Comparison of ENCODE assay signal across 24 cellular contexts in genomic region chr3:32037932-32038271, GRCh38. TPM values are rescaled to one million over a fixed set of nuclear protein-coding genes. Genes with fewer than 3 reads are reported as not detected.
DNase-seq lines count a peak whose midpoint lies in the region; ATAC-seq and TF ChIP-seq lines count a peak whose summit lies in the region.
"Had no signal": no experiment of that assay in that cellular context is flagged by ENCODE, and none has a peak within 500 bp of the region (broad histone marks: within the 10 kb centered on the region; RNA-seq: fewer than 3 reads in every experiment).

No MANE protein-coding gene starts in this region.

- ATAC-seq in stimulated activated naive CD8-positive, alpha-beta T cell treated with anti-CD3 and anti-CD28 coated beads, Interleukin-15, amount 100 ng/mL, for 72 hours = no peak
- no peak for ATAC-seq in GM19328 (IDR thresholded peaks at IDR 0.05; ENCODE audit: unreplicated experiment)
- ATAC-seq: stimulated activated effector memory CD8-positive, alpha-beta T cell treated with anti-CD3 and anti-CD28 coated beads, Interleukin-12 subunit alpha, Interleukin-12 subunit beta, amount 100 ng/mL, for 72 hours had no signal

- no peak overlapping the region for H3K4me3 Mint-ChIP-seq in nephron progenitor cell
- H3K4me3 Mint-ChIP-seq in stimulated activated naive CD8-positive, alpha-beta T cell treated with anti-CD3 and anti-CD28 coated beads, Interleukin-15, amount 100 ng/mL, for 72 hours = no peak overlapping the region
- H3K4me3 Mint-ChIP-seq: activated CD4-positive, alpha-beta T cell treated with anti-CD3 and anti-CD28 coated beads, Interleukin-2, amount 10 ng/mL, durations not matched to agents 24 days and 14 days; activated T-cell treated with anti-CD3 and anti-CD28 coated beads, Interleukin-2, amount 50 U/mL, for 24 hours; CD14-positive monocyte; IgD-negative memory B cell; stimulated activated effector memory CD8-positive, alpha-beta T cell treated with anti-CD3 and anti-CD28 coated beads, Interleukin-12 subunit alpha, Interleukin-12 subunit beta, amount 100 ng/mL, for 72 hours had no signal

- peaks cover 19 to 25% (median 25%) of the 10 kb centered on the region in 3 donors for H3K4me1 ChIP-seq in skeletal muscle tissue (ENCODE audit: control insufficient read depth in 3 of 3, insufficient read depth in 3 of 3, low read length in 3 of 3)
- H3K4me1 ChIP-seq: upper lobe of right lung had no signal

- peaks cover 18% of the 10 kb centered on the region for H3K9me3 Mint-ChIP-seq in nephron progenitor cell
- peaks cover 15 to 21% of the 10 kb centered on the region in 2 donors for H3K9me3 Mint-ChIP-seq in stimulated activated naive CD8-positive, alpha-beta T cell treated with anti-CD3 and anti-CD28 coated beads, Interleukin-15, amount 100 ng/mL, for 72 hours

- H3K36me3 Mint-ChIP-seq in nephron progenitor cell (ENCODE audit: low read depth) = peaks cover 10% of the 10 kb centered on the region
- H3K36me3 Mint-ChIP-seq: CD14-positive monocyte; stimulated activated effector memory CD8-positive, alpha-beta T cell treated with anti-CD3 and anti-CD28 coated beads, Interleukin-12 subunit alpha, Interleukin-12 subunit beta, amount 100 ng/mL, for 72 hours had no signal

- H3K9me3 ChIP-seq in skeletal muscle tissue (ENCODE audit: control insufficient read depth in 3 of 3, low read length in 3 of 3) = no peaks in the 10 kb centered on the region

- H3K36me3 ChIP-seq in skeletal muscle tissue (ENCODE audit: control insufficient read depth in 3 of 3, insufficient read depth in 3 of 3, low read length in 3 of 3) = no peaks in the 10 kb centered on the region
- H3K36me3 ChIP-seq: upper lobe of right lung had no signal

- H3K4me3 ChIP-seq in skeletal muscle tissue (ENCODE audit: low read length in 3 of 3) = no peak overlapping the region
- H3K4me3 ChIP-seq: upper lobe of right lung had no signal

- peak overlapping the region; percentile 98 for H3K27ac Mint-ChIP-seq in nephron progenitor cell
- H3K27ac Mint-ChIP-seq in stimulated activated naive CD8-positive, alpha-beta T cell treated with anti-CD3 and anti-CD28 coated beads, Interleukin-15, amount 100 ng/mL, for 72 hours = no peak overlapping the region
- H3K27ac Mint-ChIP-seq: activated CD4-positive, alpha-beta T cell treated with anti-CD3 and anti-CD28 coated beads, Interleukin-2, amount 10 ng/mL, durations not matched to agents 24 days and 14 days; activated T-cell treated with anti-CD3 and anti-CD28 coated beads, Interleukin-2, amount 50 U/mL, for 24 hours; CD14-positive monocyte; IgD-negative memory B cell; stimulated activated effector memory CD8-positive, alpha-beta T cell treated with anti-CD3 and anti-CD28 coated beads, Interleukin-12 subunit alpha, Interleukin-12 subunit beta, amount 100 ng/mL, for 72 hours had no signal

- peaks cover 10% of the 10 kb centered on the region for H3K27me3 Mint-ChIP-seq in nephron progenitor cell (ENCODE audit: low read depth, poor library complexity)
- peaks cover 10% of the 10 kb centered on the region for H3K27me3 Mint-ChIP-seq in stimulated activated naive CD8-positive, alpha-beta T cell treated with anti-CD3 and anti-CD28 coated beads, Interleukin-15, amount 100 ng/mL, for 72 hours
- H3K27me3 Mint-ChIP-seq: IgD-negative memory B cell had no signal

- H3K27ac ChIP-seq in epithelial cell of prostate = peak overlapping the region; percentile 15
- H3K27ac ChIP-seq in skeletal muscle tissue (ENCODE audit: low read depth, low read length) = peak overlapping the region; percentile 38
- H3K27ac ChIP-seq: upper lobe of right lung had no signal

- H3K27me3 ChIP-seq in skeletal muscle tissue (ENCODE audit: control insufficient read depth in 3 of 3, insufficient read depth in 3 of 3, low read length in 3 of 3) = no peaks in the 10 kb centered on the region
- H3K27me3 ChIP-seq: upper lobe of right lung had no signal

- DNase-seq in NCI-H69 (lab: John Stamatoyannopoulos, UW) (peak; percentile 7), epithelial cell of prostate (ENCODE audit: low read depth, low spot score) (no peak), nephron progenitor cell (no peak), NCI-H146 treated with DMSO at 0.1 percent for 48 hours (lab: John Stamatoyannopoulos, UW; ENCODE audit: unreplicated experiment) (no peak)
- no peak for DNase-seq in stimulated activated naive CD8-positive, alpha-beta T cell treated with anti-CD3 and anti-CD28 coated beads, Interleukin-15, amount 100 ng/mL, for 72 hours
- DNase-seq: activated CD4-positive, alpha-beta T cell treated with anti-CD3 and anti-CD28 coated beads, Interleukin-2, amount 10 ng/mL, durations not matched to agents 24 days and 14 days; activated gamma-delta T cell treated with Interleukin-2 at 50 U/mL for 16 hours; activated T-cell treated with anti-CD3 and anti-CD28 coated beads, Interleukin-2, amount 50 U/mL, for 24 hours; DMS79; kidney; NCI-H1048; NCI-H1694 treated with DMSO at 0.1 percent for 48 hours; NCI-H2171 treated with DMSO at 0.1 percent for 48 hours; NCI-H510A treated with DMSO at 0.1 percent for 48 hours; nucleus accumbens; stimulated activated CD4-positive, alpha-beta T cell treated with anti-CD3 and anti-CD28 coated beads, Interleukin-4, amount 100 ng/mL, for 24 hours; substantia nigra; T1000; upper lobe of right lung had no signal

- no peak for TF ChIP-seq CTCF in nephron progenitor cell (IDR thresholded peaks at IDR 0.05)

- peak overlapping the region in 2 of 3 donors; percentile 40 to 59 for H3K9ac ChIP-seq in skeletal muscle tissue (ENCODE audit: low read depth in 1 of 3, low read length in 3 of 3)

- H3K4me1 Mint-ChIP-seq in nephron progenitor cell = peaks cover 15% of the 10 kb centered on the region
- no peaks in the 10 kb centered on the region for H3K4me1 Mint-ChIP-seq in stimulated activated naive CD8-positive, alpha-beta T cell treated with anti-CD3 and anti-CD28 coated beads, Interleukin-15, amount 100 ng/mL, for 72 hours
- H3K4me1 Mint-ChIP-seq: activated CD4-positive, alpha-beta T cell treated with anti-CD3 and anti-CD28 coated beads, Interleukin-2, amount 10 ng/mL, durations not matched to agents 24 days and 14 days; stimulated activated effector memory CD8-positive, alpha-beta T cell treated with anti-CD3 and anti-CD28 coated beads, Interleukin-12 subunit alpha, Interleukin-12 subunit beta, amount 100 ng/mL, for 72 hours had no signal

RNA-seq across cellular contexts. Expression of gene ZNF860, which starts 56.4 kb away (rescaled TPM):
- under 0.01 TPM for total RNA-seq in skeletal muscle tissue

RNA-seq across cellular contexts. Expression of gene OSBPL10, which starts 56.8 kb away (rescaled TPM):
- total RNA-seq in skeletal muscle tissue = 6.8 TPM
